ENCODE assay signal across 8 cellular contexts in genomic region chr1:183416850-183417690, GRCh38. TPM values are rescaled to one million over a fixed set of nuclear protein-coding genes. Genes with fewer than 3 reads are reported as not detected.
DNase-seq lines count a peak whose midpoint lies in the region; ATAC-seq and TF ChIP-seq lines count a peak whose summit lies in the region.

No MANE protein-coding gene starts in this region.

- H3K36me3 ChIP-seq in ascending aorta = no peaks in the 10 kb centered on the region
- no peaks in the 10 kb centered on the region for H3K36me3 ChIP-seq in left ventricle myocardium inferior

- peaks cover 5 to 13% of the 10 kb centered on the region in 2 donors for H3K4me1 ChIP-seq in ascending aorta
- H3K4me1 ChIP-seq in left ventricle myocardium inferior = peaks cover 23% of the 10 kb centered on the region

- DNase-seq in GOT3 (lab: John Stamatoyannopoulos, UW) = peak; percentile 29
- DNase-seq in NCI-H82 treated with DMSO at 0.1 percent for 48 hours (lab: John Stamatoyannopoulos, UW; ENCODE audit: unreplicated experiment) = peak; percentile 57
- DNase-seq in ascending aorta (ENCODE audit: low spot score in 2 of 2) = peak in 1 of 2 donors; percentile 74
- DNase-seq in left ventricle myocardium inferior = peak; percentile 71
- DNase-seq in pons (ENCODE audit: low spot score) = peak; percentile 25
- no peak for DNase-seq in NOMO-1 treated with dmso at 0.1 percent for 144 hours (lab: John Stamatoyannopoulos, UW; ENCODE audit: unreplicated experiment)

- intact Hi-C loops in ascending aorta (cut with DNase I) (no loop called here), left ventricle myocardium inferior (cut with micrococcal nuclease) (no loop called here)

- H3K9me3 ChIP-seq in ascending aorta = no peaks in the 10 kb centered on the region
- no peaks in the 10 kb centered on the region for H3K9me3 ChIP-seq in left ventricle myocardium inferior (replicated peaks)

- H3K4me3 ChIP-seq in ascending aorta = peak overlapping the region; percentile 50 to 60
- peak overlapping the region; percentile 64 for H3K4me3 ChIP-seq in left ventricle myocardium inferior

- no peak for ATAC-seq in HG03095 (IDR thresholded peaks at IDR 0.05; ENCODE audit: unreplicated experiment)
- ATAC-seq in GM21367 (IDR thresholded peaks at IDR 0.05; ENCODE audit: unreplicated experiment) = no peak

- no peak for TF ChIP-seq CTCF in ascending aorta (IDR thresholded peaks at IDR 0.05)
- no peak for TF ChIP-seq CTCF in left ventricle myocardium inferior (IDR thresholded peaks at IDR 0.05; ENCODE audit: borderline replicate concordance)

- H3K27ac ChIP-seq in ascending aorta (no peak overlapping the region), left ventricle myocardium inferior (replicated peaks) (no peak overlapping the region)

- H3K27me3 ChIP-seq in ascending aorta (peaks cover 10% of the 10 kb centered on the region), left ventricle myocardium inferior (ENCODE audit: low read depth) (peaks cover 72% of the 10 kb centered on the region)

RNA-seq across cellular contexts. Expression of gene NMNAT2, which starts 1.1 kb away (rescaled TPM):
- total RNA-seq in ascending aorta (0.53 TPM), left ventricle myocardium inferior (3.4 TPM)

RNA-seq across cellular contexts. Expression of gene SMG7, which starts 55.2 kb away (rescaled TPM):
- total RNA-seq in ascending aorta (26.4 TPM), left ventricle myocardium inferior (41.6 TPM)
